ENCODE assay signal across 19 cellular contexts in genomic region chr10:61313460-61313859, GRCh38.
DNase-seq lines count a peak whose midpoint lies in the region; TF ChIP-seq lines count a peak whose summit lies in the region.
"Had no signal": no experiment of that assay in that cellular context is flagged by ENCODE, and none has a peak within 500 bp of the region (broad histone marks: within the 10 kb centered on the region; RNA-seq: fewer than 3 reads in every experiment).

No MANE protein-coding gene starts in this region.

- H3K4me1 ChIP-seq in ACC112 (ENCODE audit: control insufficient read depth, insufficient read depth, low read length, unreplicated experiment): peaks cover 8% of the 10 kb centered on the region
- H3K4me1 ChIP-seq in tibial artery: no peaks in the 10 kb centered on the region
- H3K4me1 ChIP-seq: BE2C, testis had no signal

- peaks cover 28% of the 10 kb centered on the region for H3K27me3 Mint-ChIP-seq in T-helper 2 cell treated with Interferon-gamma antibody and Interleukin-4, amounts not matched to agents 5 μg/mL and 100 μg/mL, for 36 hours (ENCODE audit: low read depth)
- H3K27me3 Mint-ChIP-seq in glutamatergic neuron (ENCODE audit: unreplicated experiment): no peaks in the 10 kb centered on the region
- H3K27me3 Mint-ChIP-seq: activated naive CD8-positive, alpha-beta T cell treated with anti-CD3 and anti-CD28 coated beads for 36 hours; activated T-cell treated with anti-CD3 and anti-CD28 coated beads, Interleukin-2, amount 50 U/mL, for 24 hours had no signal

- H3K27ac ChIP-seq in ACC112 (ENCODE audit: low read depth, low read length) (no peak overlapping the region), tibial artery (no peak overlapping the region)
- H3K27ac ChIP-seq: testis had no signal

- H3K36me3 Mint-ChIP-seq in T-helper 2 cell treated with Interferon-gamma antibody and Interleukin-4, amounts not matched to agents 5 μg/mL and 100 μg/mL, for 36 hours (ENCODE audit: low read depth): peaks cover 3% of the 10 kb centered on the region
- no peaks in the 10 kb centered on the region for H3K36me3 Mint-ChIP-seq in glutamatergic neuron (ENCODE audit: unreplicated experiment)
- H3K36me3 Mint-ChIP-seq: activated naive CD8-positive, alpha-beta T cell treated with anti-CD3 and anti-CD28 coated beads for 36 hours had no signal

- H2AFZ ChIP-seq in ACC112 (ENCODE audit: low read length, unreplicated experiment): peak overlapping the region; percentile 45

- H3K36me3 ChIP-seq in ACC112 (ENCODE audit: insufficient read depth, low read length) (no peaks in the 10 kb centered on the region), tibial artery (no peaks in the 10 kb centered on the region)
- H3K36me3 ChIP-seq: BE2C had no signal

- no peak for TF ChIP-seq CTCF in glutamatergic neuron (IDR thresholded peaks at IDR 0.05; ENCODE audit: partially characterized antibody, unreplicated experiment)
- TF ChIP-seq CTCF in tibial artery (IDR thresholded peaks at IDR 0.05): no peak

- H3K27me3 ChIP-seq in ACC112 (ENCODE audit: insufficient read depth, low read length) (no peaks in the 10 kb centered on the region), tibial artery (no peaks in the 10 kb centered on the region)
- H3K27me3 ChIP-seq: BE2C, testis had no signal

- H3K4me3 ChIP-seq in ACC112 (ENCODE audit: low read depth, low read length): no peak overlapping the region
- H3K4me3 ChIP-seq in tibial artery: no peak overlapping the region
- H3K4me3 ChIP-seq: mucosa of descending colon, testis had no signal

- H3K9me3 Mint-ChIP-seq in T-helper 2 cell treated with Interferon-gamma antibody and Interleukin-4, amounts not matched to agents 5 μg/mL and 100 μg/mL, for 36 hours: peaks cover 9% of the 10 kb centered on the region
- no peaks in the 10 kb centered on the region for H3K9me3 Mint-ChIP-seq in glutamatergic neuron (ENCODE audit: unreplicated experiment)

- H3K9me3 ChIP-seq in tibial artery: no peaks in the 10 kb centered on the region
- H3K9me3 ChIP-seq: BE2C, mucosa of descending colon, testis had no signal

- peak overlapping the region; percentile 62 for H3K4me3 Mint-ChIP-seq in T-helper 2 cell treated with Interferon-gamma antibody and Interleukin-4, amounts not matched to agents 5 μg/mL and 100 μg/mL, for 36 hours
- no peak overlapping the region for H3K4me3 Mint-ChIP-seq in glutamatergic neuron (ENCODE audit: unreplicated experiment)
- H3K4me3 Mint-ChIP-seq: activated naive CD8-positive, alpha-beta T cell treated with anti-CD3 and anti-CD28 coated beads for 36 hours; activated T-cell treated with anti-CD3 and anti-CD28 coated beads, Interleukin-2, amount 50 U/mL, for 24 hours had no signal

- DNase-seq in GM03348 (ENCODE audit: low spot score) (peak; percentile 24), iris pigment epithelial cell (ENCODE audit: low read depth) (peak; percentile 38), NCI-H187 (lab: John Stamatoyannopoulos, UW) (no peak), glutamatergic neuron (no peak), NCI-H510A treated with DMSO at 0.1 percent for 48 hours (lab: John Stamatoyannopoulos, UW) (no peak), tibial artery (no peak)
- no peak for DNase-seq in T-helper 2 cell treated with Interferon-gamma antibody and Interleukin-4, amounts not matched to agents 5 μg/mL and 100 μg/mL, for 36 hours (ENCODE audit: low spot score)
- DNase-seq: activated CD4-positive, alpha-beta T cell treated with anti-CD3 and anti-CD28 coated beads, Interleukin-2, amount 50 U/mL, for 1 hour; activated naive CD8-positive, alpha-beta T cell treated with anti-CD3 and anti-CD28 coated beads for 36 hours; activated T-cell treated with anti-CD3 and anti-CD28 coated beads, Interleukin-2, amount 50 U/mL, for 24 hours; BE2C; caudate nucleus; left colon; mucosa of descending colon; NCI-H2107; NCI-H748 treated with DMSO at 0.1 percent for 48 hours; occipital lobe; testis had no signal

- H3K4me1 Mint-ChIP-seq in T-helper 2 cell treated with Interferon-gamma antibody and Interleukin-4, amounts not matched to agents 5 μg/mL and 100 μg/mL, for 36 hours (ENCODE audit: low read depth): peaks cover 18% of the 10 kb centered on the region
- no peaks in the 10 kb centered on the region for H3K4me1 Mint-ChIP-seq in glutamatergic neuron (ENCODE audit: low read depth, unreplicated experiment)

- H3K79me2 ChIP-seq in ACC112 (ENCODE audit: control insufficient read depth, insufficient read depth, low read length, unreplicated experiment): no peaks in the 10 kb centered on the region

- H3K27ac Mint-ChIP-seq in T-helper 2 cell treated with Interferon-gamma antibody and Interleukin-4, amounts not matched to agents 5 μg/mL and 100 μg/mL, for 36 hours: no peak overlapping the region
- H3K27ac Mint-ChIP-seq in glutamatergic neuron (ENCODE audit: unreplicated experiment): no peak overlapping the region
- H3K27ac Mint-ChIP-seq: activated naive CD8-positive, alpha-beta T cell treated with anti-CD3 and anti-CD28 coated beads for 36 hours; activated T-cell treated with anti-CD3 and anti-CD28 coated beads, Interleukin-2, amount 50 U/mL, for 24 hours had no signal

- intact Hi-C loops in tibial artery (cut with DNase I; ENCODE audit: low total_unique reads): no loop called here

Comparison
In these comparisons a context has a peak if more than half of its experiments do, and no peak if none do; other contexts are left out.
1. DNase-seq: peak in GM03348 (single experiment) and iris pigment epithelial cell (single experiment); none in T-helper 2 cell treated with Interferon-gamma antibody and Interleukin-4, amounts not matched to agents 5 μg/mL and 100 μg/mL, for 36 hours (single experiment), NCI-H187 (0 of 2), glutamatergic neuron (single experiment), NCI-H510A treated with DMSO at 0.1 percent for 48 hours (single experiment) and tibial artery (0 of 2).